In genomic region chr4:64807821-64808220, GRCh38 we compare ENCODE assay signal across 25 cellular contexts.
"Had no signal": no experiment of that assay in that cellular context is flagged by ENCODE, and none has a peak within 500 bp of the region (broad histone marks: within the 10 kb centered on the region; RNA-seq: fewer than 3 reads in every experiment).

No MANE protein-coding gene starts in this region.

- H3K27ac ChIP-seq: ascending aorta, breast epithelium had no signal

- H3K9me3 ChIP-seq: MG63 had no signal

- H3K4me1 ChIP-seq: ascending aorta, breast epithelium had no signal

- ATAC-seq: activated CD8-positive, alpha-beta T cell treated with anti-CD3 and anti-CD28 coated beads for 36 hours had no signal

- H3K27me3 ChIP-seq: ascending aorta, breast epithelium, MG63 had no signal

- DNase-seq: activated CD4-positive, alpha-beta T cell treated with anti-CD3 and anti-CD28 coated beads, Interleukin-2, amount 10 ng/mL, durations not matched to agents 24 days and 14 days; activated CD4-positive, alpha-beta T cell treated with anti-CD3 and anti-CD28 coated beads, Interleukin-2, amount 50 U/mL, for 4 hours; activated CD8-positive, alpha-beta T cell treated with anti-CD3 and anti-CD28 coated beads for 36 hours; activated naive CD4-positive, alpha-beta T cell treated with anti-CD3 and anti-CD28 coated beads, Interleukin-2, amount 50 U/mL, for 16 hours; activated naive CD8-positive, alpha-beta T cell treated with anti-CD3 and anti-CD28 coated beads for 36 hours; activated T-cell treated with anti-CD3 and anti-CD28 coated beads, Interleukin-2, amount 50 U/mL, for 1 hour; amygdala; Karpas-422; KBM-7; MG63; NCI-H1048; NCI-H1105 treated with DMSO at 0.1 percent for 48 hours; NCI-H1436; NCI-H1694; NCI-H1930; NCI-H2081 treated with DMSO at 0.1 percent for 48 hours; NCI-H345; NCI-H524 treated with DMSO at 0.1 percent for 48 hours; Right ventricle myocardium superior; SW 1271; T-helper 1 cell; T-helper 2 cell; T-helper 9 cell had no signal

- H3K36me3 ChIP-seq: ascending aorta, breast epithelium, MG63 had no signal

- H3K4me3 ChIP-seq: ascending aorta, breast epithelium, MG63 had no signal
